In genomic region chr6:169977434-169978265, GRCh38 we compare ENCODE assay signal across 22 cellular contexts.
"Had no signal": no experiment of that assay in that cellular context is flagged by ENCODE, and none has a peak within 500 bp of the region (broad histone marks: within the 10 kb centered on the region; RNA-seq: fewer than 3 reads in every experiment).

No MANE protein-coding gene starts in this region.

- DNase-seq: activated B cell treated with CpG ODN at 0.5 μM for 24 hours; activated CD4-positive, alpha-beta T cell treated with anti-CD3 and anti-CD28 coated beads for 36 hours; activated CD4-positive, alpha-beta T cell treated with anti-CD3 and anti-CD28 coated beads, Interleukin-2, amount 50 U/mL, for 4 hours; activated CD8-positive, alpha-beta memory T cell treated with anti-CD3 and anti-CD28 coated beads for 24 hours; activated CD8-positive, alpha-beta memory T cell treated with anti-CD3 and anti-CD28 coated beads, Interleukin-2, amount 50 U/mL, for 4 hours; activated naive CD4-positive, alpha-beta T cell; activated T-cell treated with anti-CD3 and anti-CD28 coated beads, Interleukin-2, amount 50 U/mL, for 24 hours; adrenal gland; effector memory CD4-positive, alpha-beta T cell; hippocampal formation; left cardiac atrium; naive thymus-derived CD4-positive, alpha-beta T cell; stimulated activated CD4-positive, alpha-beta T cell treated with anti-CD3 and anti-CD28 coated beads, Interleukin-1b, Interleukin-23, amount 100 ng/mL, for 48 hours; stimulated activated naive CD8-positive, alpha-beta T cell treated with anti-CD3 and anti-CD28 coated beads, Interleukin-15, amount 100 ng/mL, for 72 hours; T-helper 1 cell; testis had no signal

- H3K4me1 ChIP-seq: adrenal gland, testis had no signal

- H3K36me3 Mint-ChIP-seq: activated naive CD8-positive, alpha-beta T cell; naive thymus-derived CD4-positive, alpha-beta T cell; type B pancreatic cell had no signal

- H3K4me3 ChIP-seq: adrenal gland, testis had no signal

- H3K9me3 Mint-ChIP-seq: activated B cell treated with CpG ODN at 0.5 μM for 24 hours; activated T-cell treated with anti-CD3 and anti-CD28 coated beads, Interleukin-2, amount 50 U/mL, for 24 hours; activated T-helper 2 cell treated with anti-CD3 and anti-CD28 coated beads, Interferon-gamma antibody, Interleukin-2, Interleukin-4, amounts not matched to agents 10 μg/mL and 5 μg/mL and 100 μg/mL, durations not matched to agents 14 hours and 24 hours and 36 hours; central memory CD8-positive, alpha-beta T cell; naive thymus-derived CD4-positive, alpha-beta T cell; neural crest cell; stimulated activated naive CD8-positive, alpha-beta T cell treated with anti-CD3 and anti-CD28 coated beads, Interleukin-15, amount 100 ng/mL, for 72 hours; type B pancreatic cell had no signal

- H3K4me1 Mint-ChIP-seq: activated B cell treated with CpG ODN at 0.5 μM for 24 hours; activated CD4-positive, alpha-beta T cell treated with anti-CD3 and anti-CD28 coated beads for 36 hours; stimulated activated naive CD8-positive, alpha-beta T cell treated with anti-CD3 and anti-CD28 coated beads, Interleukin-15, amount 100 ng/mL, for 72 hours had no signal

- H3K27ac ChIP-seq: adrenal gland, testis had no signal

- H3K36me3 ChIP-seq: adrenal gland had no signal

- H3K4me3 Mint-ChIP-seq: activated B cell treated with CpG ODN at 0.5 μM for 24 hours; activated CD4-positive, alpha-beta T cell treated with anti-CD3 and anti-CD28 coated beads for 36 hours; activated naive CD8-positive, alpha-beta T cell; activated T-cell treated with anti-CD3 and anti-CD28 coated beads, Interleukin-2, amount 50 U/mL, for 24 hours; central memory CD8-positive, alpha-beta T cell; neural crest cell; type B pancreatic cell had no signal

- H3K9me3 ChIP-seq: adrenal gland, testis had no signal

- H3K27ac Mint-ChIP-seq: activated B cell treated with CpG ODN at 0.5 μM for 24 hours; activated CD4-positive, alpha-beta T cell treated with anti-CD3 and anti-CD28 coated beads for 36 hours; activated naive CD8-positive, alpha-beta T cell; activated T-cell treated with anti-CD3 and anti-CD28 coated beads, Interleukin-2, amount 50 U/mL, for 24 hours; activated T-helper 2 cell treated with anti-CD3 and anti-CD28 coated beads, Interferon-gamma antibody, Interleukin-2, Interleukin-4, amounts not matched to agents 10 μg/mL and 5 μg/mL and 100 μg/mL, durations not matched to agents 14 hours and 24 hours and 36 hours; progenitor cell of endocrine pancreas; type B pancreatic cell had no signal

- H3K27me3 Mint-ChIP-seq: activated CD4-positive, alpha-beta T cell treated with anti-CD3 and anti-CD28 coated beads for 36 hours; activated naive CD8-positive, alpha-beta T cell had no signal

- H3K27me3 ChIP-seq: testis had no signal
